23 cellular contexts compared by ENCODE assay signal in the genomic region with DNA sequence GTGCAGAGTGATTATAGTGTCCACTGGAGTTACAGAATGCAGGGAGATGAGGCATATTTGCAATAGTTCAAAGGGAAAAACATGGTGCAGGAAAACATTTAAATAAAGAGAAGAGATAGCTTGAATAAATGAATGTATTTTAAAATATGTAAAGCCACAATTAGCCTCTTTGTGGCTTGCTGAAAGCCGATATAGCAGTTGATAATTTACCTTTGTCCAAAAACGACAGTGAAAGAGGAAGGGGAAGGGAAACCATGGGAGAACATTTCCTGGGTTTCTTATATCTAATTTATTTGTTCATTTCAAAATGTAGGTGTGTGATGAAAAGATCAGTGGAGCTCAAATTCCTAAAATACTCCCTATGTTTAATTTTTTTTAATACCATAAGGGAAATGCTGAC.
DNase-seq lines count a peak whose midpoint lies in the region; FAIRE-seq and TF ChIP-seq lines count a peak whose summit lies in the region.
"Had no signal": no experiment of that assay in that cellular context is flagged by ENCODE, and none has a peak within 500 bp of the region (broad histone marks: within the 10 kb centered on the region; RNA-seq: fewer than 3 reads in every experiment).

No MANE protein-coding gene starts in this region.

- H3K4me3 ChIP-seq in Karpas-422 (ENCODE audit: low read length) (no peak overlapping the region), OCI-LY7 (ENCODE audit: low read depth, low read length, poor library complexity, severe bottlenecking) (no peak overlapping the region), neutrophil (ENCODE audit: low read depth in 1 of 2, low read length in 1 of 2) (no peak overlapping the region), MM.1S (ENCODE audit: low read length) (no peak overlapping the region)
- H3K4me3 ChIP-seq: K562, MG63, Peyer's patch had no signal

- no peak for FAIRE-seq in GM12891 (lab: Jason Lieb, UNC)
- FAIRE-seq: HTR-8/SVneo, K562 had no signal

- TF ChIP-seq CTCF in OCI-LY7 (conservative IDR thresholded peaks at IDR 0.05; ENCODE audit: low read length) (no peak), neutrophil (IDR thresholded peaks at IDR 0.05) (no peak), MM.1S (IDR thresholded peaks at IDR 0.05; ENCODE audit: low read length) (no peak)

- H3K36me3 ChIP-seq in Karpas-422 (ENCODE audit: insufficient read depth, low read length) = no peaks in the 10 kb centered on the region
- no peaks in the 10 kb centered on the region for H3K36me3 ChIP-seq in OCI-LY7 (ENCODE audit: insufficient read depth, low read length)
- no peaks in the 10 kb centered on the region for H3K36me3 ChIP-seq in neutrophil
- H3K36me3 ChIP-seq in MM.1S (replicated peaks; ENCODE audit: insufficient read depth, low read length) = no peaks in the 10 kb centered on the region
- H3K36me3 ChIP-seq: MG63, Peyer's patch had no signal

- no peaks in the 10 kb centered on the region for H3K9me3 ChIP-seq in Karpas-422 (ENCODE audit: low read length)
- no peaks in the 10 kb centered on the region for H3K9me3 ChIP-seq in OCI-LY7 (ENCODE audit: low read length)
- H3K9me3 ChIP-seq in neutrophil = no peaks in the 10 kb centered on the region
- H3K9me3 ChIP-seq in MM.1S (replicated peaks; ENCODE audit: insufficient read depth, low read length) = no peaks in the 10 kb centered on the region
- H3K9me3 ChIP-seq: Caco-2, MG63, Peyer's patch had no signal

- no peak overlapping the region for H3K9ac ChIP-seq in Karpas-422 (ENCODE audit: low read length)
- no peak overlapping the region for H3K9ac ChIP-seq in MM.1S (ENCODE audit: low read length)

- H3K4me2 ChIP-seq in Karpas-422 (ENCODE audit: low read depth, low read length, poor library complexity, severe bottlenecking) (no peak overlapping the region), OCI-LY7 (ENCODE audit: low read length) (peak overlapping the region; percentile 9), MM.1S (ENCODE audit: low read depth, low read length) (no peak overlapping the region)

- H3K4me1 ChIP-seq in Karpas-422 (ENCODE audit: low read length) = peaks cover 16% of the 10 kb centered on the region
- H3K4me1 ChIP-seq in OCI-LY7 (ENCODE audit: insufficient read depth, low read length, poor library complexity, severe bottlenecking) = peaks cover 8% of the 10 kb centered on the region
- peaks cover 26 to 30% of the 10 kb centered on the region in 2 experiments for H3K4me1 ChIP-seq in neutrophil (ENCODE audit: control insufficient read depth in 1 of 2, insufficient read depth in 1 of 2, low read depth in 1 of 2, low read length in 1 of 2)
- no peaks in the 10 kb centered on the region for H3K4me1 ChIP-seq in MM.1S (ENCODE audit: low read length)
- H3K4me1 ChIP-seq: Peyer's patch had no signal

- H3K79me2 ChIP-seq in Karpas-422 (ENCODE audit: low read length) (no peaks in the 10 kb centered on the region), OCI-LY7 (ENCODE audit: insufficient read depth, low read depth, low read length) (no peaks in the 10 kb centered on the region), MM.1S (ENCODE audit: low read length) (no peaks in the 10 kb centered on the region)

- H3K9me2 ChIP-seq in Karpas-422 (replicated peaks; ENCODE audit: insufficient read depth, low read length) (no peaks in the 10 kb centered on the region), OCI-LY7 (ENCODE audit: insufficient read depth, low read length) (no peaks in the 10 kb centered on the region), MM.1S (replicated peaks; ENCODE audit: insufficient read depth, low read length) (no peaks in the 10 kb centered on the region)

- POLR2A ChIA-PET in OCI-LY7 (lab: Charles Lee) = interaction anchor here (0.6 to 1.5 kb wide), 3 partner anchors 49 to 651 kb away, joined by 3 to 4 read pairs (median 3); no protein-coding TSS in a partner anchor

- H2AFZ ChIP-seq in Karpas-422 (ENCODE audit: low read length) = no peak overlapping the region
- no peak overlapping the region for H2AFZ ChIP-seq in OCI-LY7 (ENCODE audit: low read length)
- H2AFZ ChIP-seq in MM.1S (ENCODE audit: low read length) = no peak overlapping the region

- H3K27me3 ChIP-seq in Karpas-422 (ENCODE audit: low read length) (no peaks in the 10 kb centered on the region), neutrophil (no peaks in the 10 kb centered on the region), MM.1S (replicated peaks; ENCODE audit: insufficient read depth, low read length) (no peaks in the 10 kb centered on the region)
- H3K27me3 ChIP-seq: MG63, Peyer's patch had no signal

- DNase-seq in GM12891 (ENCODE audit: insufficient read length, low spot score) (no peak), Karpas-422 (peak; percentile 31), OCI-LY7 (ENCODE audit: low spot score) (no peak), MM.1S (no peak), T-helper 9 cell (no peak), posterior vena cava (ENCODE audit: low spot score) (no peak)
- DNase-seq: Caco-2; CD8-positive, alpha-beta T cell; DMS153; DND-41; MG63; NCI-H1092 treated with DMSO at 0.1 percent for 48 hours; NCI-H1436 treated with DMSO at 0.1 percent for 48 hours; NCI-H1930; NCI-H446; NCI-H524 treated with DMSO at 0.1 percent for 48 hours; NK-92 treated with Interleukin-12 subunit alpha and Interleukin-12 subunit beta, amount 100 ng/mL, for 24 hours; Peyer's patch; SHP77 treated with DMSO at 0.1 percent for 48 hours had no signal

- no TSS peak for BruUV-seq in OCI-LY7 (replicated peaks; lab: Mats Ljungman, UMichigan)

- H3F3A ChIP-seq in MM.1S (ENCODE audit: insufficient read depth, low read length) = no peaks in the 10 kb centered on the region

- intact Hi-C loops in OCI-LY7 (cut with micrococcal nuclease; ENCODE audit: unreplicated experiment) = no loop called here
- intact Hi-C loops in posterior vena cava (cut with DNase I) = loop anchor here in 1 of 2 donors (1.0 kb wide), 1 partner anchor 36 kb away; no protein-coding TSS in a partner anchor

- H3K27ac ChIP-seq in Karpas-422 (ENCODE audit: low read length) = no peak overlapping the region
- no peak overlapping the region for H3K27ac ChIP-seq in OCI-LY7 (ENCODE audit: low read depth, low read length, poor library complexity, severe bottlenecking)
- peak overlapping the region; percentile 46 for H3K27ac ChIP-seq in neutrophil
- no peak overlapping the region for H3K27ac ChIP-seq in MM.1S (ENCODE audit: low read length)
- H3K27ac ChIP-seq: C4-2B, Peyer's patch had no signal

- CTCF ChIA-PET in OCI-LY7 (lab: Charles Lee; ENCODE audit: unreplicated experiment) = no interaction called here

- peaks cover 50% of the 10 kb centered on the region for H4K20me1 ChIP-seq in Karpas-422 (ENCODE audit: insufficient read depth, low read depth, low read length)
- no peaks in the 10 kb centered on the region for H4K20me1 ChIP-seq in OCI-LY7 (ENCODE audit: insufficient read depth, low read length)
- H4K20me1 ChIP-seq in MM.1S (ENCODE audit: insufficient read depth, low read length) = no peaks in the 10 kb centered on the region

- no peak for TF ChIP-seq POLR2A in GM12891 (IDR thresholded peaks at IDR 0.05; ENCODE audit: low read depth, low read length)

TF ChIP-seq in GM12891, 5 proteins besides CTCF, POLR2A, EP300 and RAD21:
- no peak for TF ChIP-seq PAX5 (IDR thresholded peaks at IDR 0.05; ENCODE audit: insufficient read depth, low read length, severe bottlenecking)
- TF ChIP-seq POU2F2 (IDR thresholded peaks at IDR 0.05; ENCODE audit: low read depth, low read length) = no peak
- no peak for TF ChIP-seq POLR2AphosphoS5 (IDR thresholded peaks at IDR 0.05; ENCODE audit: low read depth, low read length)
- peak; percentile 54 for TF ChIP-seq SPI1 (IDR thresholded peaks at IDR 0.05; ENCODE audit: low read depth, low read length)
